26 cellular contexts compared by ENCODE assay signal in genomic region chr14:72013606-72014129, GRCh38.
DNase-seq lines count a peak whose midpoint lies in the region; ATAC-seq, FAIRE-seq and TF ChIP-seq lines count a peak whose summit lies in the region.
"Had no signal": no experiment of that assay in that cellular context is flagged by ENCODE, and none has a peak within 500 bp of the region (broad histone marks: within the 10 kb centered on the region; RNA-seq: fewer than 3 reads in every experiment).

No MANE protein-coding gene starts in this region.

- peak overlapping the region; percentile 28 for H3K27ac ChIP-seq in substantia nigra (ENCODE audit: low read depth, low read length, poor library complexity, severe bottlenecking)
- H3K27ac ChIP-seq: A549, KMS-11, SK-N-MC had no signal

- peak; percentile 36 for FAIRE-seq in HTR-8/SVneo (lab: Jason Lieb, UNC)
- FAIRE-seq: A549, GM12891 had no signal

- DNase-seq in HTR-8/SVneo (ENCODE audit: insufficient read length, low spot score) (no peak), SW480 (ENCODE audit: low spot score) (peak; percentile 14), globus pallidus (ENCODE audit: low spot score) (peak; percentile 46), substantia nigra (lab: John Stamatoyannopoulos, UW) (no peak), endothelial cell (ENCODE audit: low spot score) (no peak), NCI-H82 (lab: John Stamatoyannopoulos, UW) (no peak)
- DNase-seq: Caco-2; CD4-positive, alpha-beta T cell; DMS 273 treated with DMSO at 0.1 percent for 48 hours; DMS79 treated with DMSO at 0.1 percent for 48 hours; GOT3; HCEC 1CT; IMR-90; MV-4-11; NCI-H1105 treated with DMSO at 0.1 percent for 48 hours; NCI-H2029 treated with DMSO at 0.1 percent for 48 hours; NCI-H226; NCI-H510A treated with DMSO at 0.1 percent for 48 hours; OCI-M1; SHP77 had no signal

- peaks cover 11% of the 10 kb centered on the region for H3K4me1 Mint-ChIP-seq in endothelial cell (ENCODE audit: unreplicated experiment)

- no peak overlapping the region for H3K27ac Mint-ChIP-seq in endothelial cell (ENCODE audit: unreplicated experiment)
- H3K27ac Mint-ChIP-seq: CD4-positive, alpha-beta T cell had no signal

- H3K36me3 Mint-ChIP-seq in endothelial cell (ENCODE audit: low read depth, unreplicated experiment): no peaks in the 10 kb centered on the region

- H3K9me3 Mint-ChIP-seq in endothelial cell (ENCODE audit: unreplicated experiment): no peaks in the 10 kb centered on the region
- H3K9me3 Mint-ChIP-seq: CD4-positive, alpha-beta T cell had no signal

- H3K27me3 Mint-ChIP-seq in endothelial cell (ENCODE audit: unreplicated experiment): peaks cover 3% of the 10 kb centered on the region

- ATAC-seq in GM18870 (IDR thresholded peaks at IDR 0.05; ENCODE audit: unreplicated experiment) (no peak), GM19467 (IDR thresholded peaks at IDR 0.05; ENCODE audit: unreplicated experiment) (no peak)
- ATAC-seq: A549 had no signal

- H3K4me3 Mint-ChIP-seq in endothelial cell (ENCODE audit: unreplicated experiment): no peak overlapping the region
- H3K4me3 Mint-ChIP-seq: CD4-positive, alpha-beta T cell had no signal

- no peak for TF ChIP-seq CTCF in endothelial cell (IDR thresholded peaks at IDR 0.05; ENCODE audit: unreplicated experiment)

Comparison
In these comparisons a context has a peak if more than half of its experiments do, and no peak if none do; other contexts are left out.
1. DNase-seq: peak in SW480 (single experiment) and globus pallidus (single experiment); none in HTR-8/SVneo (single experiment), substantia nigra (0 of 49), endothelial cell (single experiment) and NCI-H82 (single experiment).